In the genomic region with DNA sequence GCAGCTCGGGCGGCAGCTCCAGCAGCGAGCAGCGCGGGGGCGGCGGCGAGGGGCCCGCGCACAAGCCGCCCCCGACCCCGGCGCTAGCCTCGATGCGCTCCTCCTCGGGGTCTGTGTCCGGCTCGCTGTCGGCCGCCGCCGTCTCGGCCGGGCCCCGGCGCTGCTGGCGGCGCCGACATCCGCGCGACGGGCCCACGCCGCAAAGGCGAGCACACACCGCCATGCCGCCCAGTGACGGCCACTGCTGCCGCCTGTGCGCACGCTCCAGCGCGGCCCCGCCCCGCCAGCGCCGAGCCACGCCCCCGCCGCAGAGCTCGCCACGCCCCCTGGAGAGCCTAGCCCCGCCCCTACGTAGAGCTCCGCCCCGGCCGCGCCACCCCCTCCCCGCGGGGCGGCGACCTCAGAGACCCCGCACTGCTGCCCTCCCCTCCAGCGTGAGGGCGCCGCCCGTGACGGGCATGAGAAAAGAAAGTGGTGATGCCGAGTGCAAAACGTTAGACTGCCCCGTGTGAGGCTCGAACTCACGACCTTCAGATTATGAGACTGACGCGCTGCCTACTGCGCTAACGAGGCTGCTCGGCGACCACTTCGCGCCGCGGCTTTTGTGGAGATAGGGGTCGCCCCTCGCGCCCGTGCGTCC, we compare ENCODE assay signal across 1 cellular context.
TF ChIP-seq lines count a peak whose summit lies in the region.

A gene with protein sequence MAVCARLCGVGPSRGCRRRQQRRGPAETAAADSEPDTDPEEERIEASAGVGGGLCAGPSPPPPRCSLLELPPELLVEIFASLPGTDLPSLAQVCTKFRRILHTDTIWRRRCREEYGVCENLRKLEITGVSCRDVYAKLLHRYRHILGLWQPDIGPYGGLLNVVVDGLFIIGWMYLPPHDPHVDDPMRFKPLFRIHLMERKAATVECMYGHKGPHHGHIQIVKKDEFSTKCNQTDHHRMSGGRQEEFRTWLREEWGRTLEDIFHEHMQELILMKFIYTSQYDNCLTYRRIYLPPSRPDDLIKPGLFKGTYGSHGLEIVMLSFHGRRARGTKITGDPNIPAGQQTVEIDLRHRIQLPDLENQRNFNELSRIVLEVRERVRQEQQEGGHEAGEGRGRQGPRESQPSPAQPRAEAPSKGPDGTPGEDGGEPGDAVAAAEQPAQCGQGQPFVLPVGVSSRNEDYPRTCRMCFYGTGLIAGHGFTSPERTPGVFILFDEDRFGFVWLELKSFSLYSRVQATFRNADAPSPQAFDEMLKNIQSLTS (minus strand): TSS at position 255 of the 640 bp plus-strand sequence. CDS start 32 bp downstream, at position 223.

TF ChIP-seq in GM12878, 131 proteins besides CTCF, POLR2A, EP300 and RAD21 (continued from another document):
- TF ChIP-seq TCF12 (IDR thresholded peaks at IDR 0.05; ENCODE audit: low read depth, low read length) (no peak), CBX5 (IDR thresholded peaks at IDR 0.05; ENCODE audit: low read depth) (0 out of 2 replicates have a peak, but pooled peaks have one; percentile 68), YY1 (IDR thresholded peaks at IDR 0.05; ENCODE audit: low read depth, low read length) (peak; percentile 90), SUPT20H (IDR thresholded peaks at IDR 0.05; ENCODE audit: borderline replicate concordance, control insufficient read depth, low read depth, low read length) (no peak), KLF5 (IDR thresholded peaks at IDR 0.05; ENCODE audit: partially characterized antibody) (peak; percentile 14), PML (IDR thresholded peaks at IDR 0.05; ENCODE audit: low read length) (no peak), TBL1XR1 (IDR thresholded peaks at IDR 0.05; ENCODE audit: low read depth, low read length) (peak; percentile 91), BACH1 (IDR thresholded peaks at IDR 0.05; ENCODE audit: borderline replicate concordance) (peak; percentile 94), RELA (IDR thresholded peaks at IDR 0.05; ENCODE audit: borderline replicate concordance, partially characterized antibody) (peak; percentile 63), HDAC2 (IDR thresholded peaks at IDR 0.05) (no peak), CBFB (IDR thresholded peaks at IDR 0.05; ENCODE audit: low read depth) (peak; percentile 81), MYB (IDR thresholded peaks at IDR 0.05; ENCODE audit: borderline replicate concordance, low read depth, low read length) (no peak), ZNF622 (IDR thresholded peaks at IDR 0.05) (no peak), KDM1A (IDR thresholded peaks at IDR 0.05; ENCODE audit: borderline replicate concordance) (no peak), MEF2B (IDR thresholded peaks at IDR 0.05; ENCODE audit: partially characterized antibody, poor library complexity, severe bottlenecking) (peak; percentile 33), PAX5 (IDR thresholded peaks at IDR 0.05; ENCODE audit: borderline replicate concordance, low read depth, low read length) (peak; percentile 71), SPI1 (IDR thresholded peaks at IDR 0.05; ENCODE audit: borderline replicate concordance, insufficient read depth, low read depth, low read length) (no peak), HCFC1 (IDR thresholded peaks at IDR 0.05; ENCODE audit: low read length) (peak; percentile 48; the same call in 1 of the 2 replicates), ESRRA (IDR thresholded peaks at IDR 0.05; ENCODE audit: low read length) (no peak), TAF1 (IDR thresholded peaks at IDR 0.05; ENCODE audit: borderline replicate concordance, low read depth, low read length) (peak; percentile 43; the same call in 1 of the 2 replicates), KAT2A (conservative IDR thresholded peaks at IDR 0.05; ENCODE audit: control insufficient read depth, low read depth, low read length) (no peak)
- TF ChIP-seq, protein P1, sequence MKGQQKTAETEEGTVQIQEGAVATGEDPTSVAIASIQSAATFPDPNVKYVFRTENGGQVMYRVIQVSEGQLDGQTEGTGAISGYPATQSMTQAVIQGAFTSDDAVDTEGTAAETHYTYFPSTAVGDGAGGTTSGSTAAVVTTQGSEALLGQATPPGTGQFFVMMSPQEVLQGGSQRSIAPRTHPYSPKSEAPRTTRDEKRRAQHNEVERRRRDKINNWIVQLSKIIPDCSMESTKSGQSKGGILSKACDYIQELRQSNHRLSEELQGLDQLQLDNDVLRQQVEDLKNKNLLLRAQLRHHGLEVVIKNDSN (IDR thresholded peaks at IDR 0.05; ENCODE audit: borderline replicate concordance, extremely low read length, insufficient read depth, low read depth, low read length), result no peak
- TF ChIP-seq, protein P2, sequence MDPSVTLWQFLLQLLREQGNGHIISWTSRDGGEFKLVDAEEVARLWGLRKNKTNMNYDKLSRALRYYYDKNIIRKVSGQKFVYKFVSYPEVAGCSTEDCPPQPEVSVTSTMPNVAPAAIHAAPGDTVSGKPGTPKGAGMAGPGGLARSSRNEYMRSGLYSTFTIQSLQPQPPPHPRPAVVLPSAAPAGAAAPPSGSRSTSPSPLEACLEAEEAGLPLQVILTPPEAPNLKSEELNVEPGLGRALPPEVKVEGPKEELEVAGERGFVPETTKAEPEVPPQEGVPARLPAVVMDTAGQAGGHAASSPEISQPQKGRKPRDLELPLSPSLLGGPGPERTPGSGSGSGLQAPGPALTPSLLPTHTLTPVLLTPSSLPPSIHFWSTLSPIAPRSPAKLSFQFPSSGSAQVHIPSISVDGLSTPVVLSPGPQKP (IDR thresholded peaks at IDR 0.05; ENCODE audit: low read depth, low read length), result peak; percentile 84
- TF ChIP-seq, protein P3, sequence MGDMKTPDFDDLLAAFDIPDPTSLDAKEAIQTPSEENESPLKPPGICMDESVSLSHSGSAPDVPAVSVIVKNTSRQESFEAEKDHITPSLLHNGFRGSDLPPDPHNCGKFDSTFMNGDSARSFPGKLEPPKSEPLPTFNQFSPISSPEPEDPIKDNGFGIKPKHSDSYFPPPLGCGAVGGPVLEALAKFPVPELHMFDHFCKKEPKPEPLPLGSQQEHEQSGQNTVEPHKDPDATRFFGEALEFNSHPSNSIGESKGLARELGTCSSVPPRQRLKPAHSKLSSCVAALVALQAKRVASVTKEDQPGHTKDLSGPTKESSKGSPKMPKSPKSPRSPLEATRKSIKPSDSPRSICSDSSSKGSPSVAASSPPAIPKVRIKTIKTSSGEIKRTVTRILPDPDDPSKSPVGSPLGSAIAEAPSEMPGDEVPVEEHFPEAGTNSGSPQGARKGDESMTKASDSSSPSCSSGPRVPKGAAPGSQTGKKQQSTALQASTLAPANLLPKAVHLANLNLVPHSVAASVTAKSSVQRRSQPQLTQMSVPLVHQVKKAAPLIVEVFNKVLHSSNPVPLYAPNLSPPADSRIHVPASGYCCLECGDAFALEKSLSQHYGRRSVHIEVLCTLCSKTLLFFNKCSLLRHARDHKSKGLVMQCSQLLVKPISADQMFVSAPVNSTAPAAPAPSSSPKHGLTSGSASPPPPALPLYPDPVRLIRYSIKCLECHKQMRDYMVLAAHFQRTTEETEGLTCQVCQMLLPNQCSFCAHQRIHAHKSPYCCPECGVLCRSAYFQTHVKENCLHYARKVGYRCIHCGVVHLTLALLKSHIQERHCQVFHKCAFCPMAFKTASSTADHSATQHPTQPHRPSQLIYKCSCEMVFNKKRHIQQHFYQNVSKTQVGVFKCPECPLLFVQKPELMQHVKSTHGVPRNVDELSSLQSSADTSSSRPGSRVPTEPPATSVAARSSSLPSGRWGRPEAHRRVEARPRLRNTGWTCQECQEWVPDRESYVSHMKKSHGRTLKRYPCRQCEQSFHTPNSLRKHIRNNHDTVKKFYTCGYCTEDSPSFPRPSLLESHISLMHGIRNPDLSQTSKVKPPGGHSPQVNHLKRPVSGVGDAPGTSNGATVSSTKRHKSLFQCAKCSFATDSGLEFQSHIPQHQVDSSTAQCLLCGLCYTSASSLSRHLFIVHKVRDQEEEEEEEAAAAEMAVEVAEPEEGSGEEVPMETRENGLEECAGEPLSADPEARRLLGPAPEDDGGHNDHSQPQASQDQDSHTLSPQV (IDR thresholded peaks at IDR 0.05), result 0 out of 2 replicates have a peak, but pooled peaks have one; percentile 15
- TF ChIP-seq, protein P4, sequence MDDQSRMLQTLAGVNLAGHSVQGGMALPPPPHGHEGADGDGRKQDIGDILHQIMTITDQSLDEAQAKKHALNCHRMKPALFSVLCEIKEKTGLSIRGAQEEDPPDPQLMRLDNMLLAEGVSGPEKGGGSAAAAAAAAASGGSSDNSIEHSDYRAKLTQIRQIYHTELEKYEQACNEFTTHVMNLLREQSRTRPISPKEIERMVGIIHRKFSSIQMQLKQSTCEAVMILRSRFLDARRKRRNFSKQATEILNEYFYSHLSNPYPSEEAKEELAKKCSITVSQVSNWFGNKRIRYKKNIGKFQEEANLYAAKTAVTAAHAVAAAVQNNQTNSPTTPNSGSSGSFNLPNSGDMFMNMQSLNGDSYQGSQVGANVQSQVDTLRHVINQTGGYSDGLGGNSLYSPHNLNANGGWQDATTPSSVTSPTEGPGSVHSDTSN (IDR thresholded peaks at IDR 0.05; ENCODE audit: insufficient replicate concordance, low read depth, low read length), result no peak
